8 cellular contexts compared by ENCODE assay signal in genomic region chr11:120929664-120930154, GRCh38.
A peak's percentile ranks its signal among the peaks of the same experiment; 100 is the strongest.
DNase-seq lines count a peak whose midpoint lies in the region; ATAC-seq and TF ChIP-seq lines count a peak whose summit lies in the region.

No MANE protein-coding gene starts in this region.

- H3K36me3 ChIP-seq in SJCRH30 = no peaks in the 10 kb centered on the region
- H3K36me3 ChIP-seq in liver (ENCODE audit: control insufficient read depth in 4 of 4, insufficient read depth in 3 of 4, low read depth in 1 of 4, low read length in 3 of 4) = no peaks in the 10 kb centered on the region

- H3K9ac ChIP-seq in liver (ENCODE audit: low read depth in 1 of 2, low read length in 2 of 2) = no peak overlapping the region

- H3K4me1 ChIP-seq in SJCRH30 (no peaks in the 10 kb centered on the region), liver (ENCODE audit: control insufficient read depth in 4 of 4, insufficient read depth in 4 of 4, low read length in 3 of 4) (no peaks in the 10 kb centered on the region)

- H3K27ac ChIP-seq in SJCRH30 = no peak overlapping the region
- H3K27ac ChIP-seq in liver (ENCODE audit: low read depth in 1 of 2, low read length in 2 of 2) = no peak overlapping the region

- H3K9me3 ChIP-seq in SJCRH30 (replicated peaks) = no peaks in the 10 kb centered on the region
- no peaks in the 10 kb centered on the region for H3K9me3 ChIP-seq in liver (ENCODE audit: control insufficient read depth in 4 of 4, low read length in 3 of 4)

- H3K4me3 ChIP-seq in SJCRH30 = no peak overlapping the region
- no peak overlapping the region for H3K4me3 ChIP-seq in liver (ENCODE audit: low read depth in 1 of 3, low read length in 3 of 3)

- in situ Hi-C loops in G401 (cut with HindIII; ENCODE audit: low sequenced_read_pairs) (no loop called here), T47D (cut with HindIII; ENCODE audit: low pct_unique_long_range_greater_than_20kb, low sequenced_read_pairs) (no loop called here)

- TF ChIP-seq RAD21 in liver (IDR thresholded peaks at IDR 0.05) = peak; percentile 58 to 75

- no peaks in the 10 kb centered on the region for H3K27me3 ChIP-seq in SJCRH30
- H3K27me3 ChIP-seq in liver (ENCODE audit: control insufficient read depth in 4 of 4, insufficient read depth in 4 of 4, low read length in 3 of 4) = no peaks in the 10 kb centered on the region

- 36% methylated on average over 13 of the region's 13 CpGs for WGBS in liver

- DNase-seq in G401 (ENCODE audit: low spot score) (peak; percentile 19), HuH-7 (ENCODE audit: low spot score) (peak; percentile 74), SJCRH30 (peak; percentile 10 to 59), T47D (ENCODE audit: low read depth in 1 of 2, low spot score in 1 of 2) (peak; percentile 68 to 86), epidermal melanocyte (ENCODE audit: insufficient read length, low spot score) (no peak)
- DNase-seq in stimulated activated naive CD8-positive, alpha-beta T cell treated with anti-CD3 and anti-CD28 coated beads, Interleukin-15, Interleukin-2, amounts not matched to agents 100 U/mL and 50 U/mL, for 24 hours = peak; percentile 57

- TF ChIP-seq CTCF in liver (IDR thresholded peaks at IDR 0.05; ENCODE audit: low read depth, low read length, missing input control) = peak; percentile 52

- peak; percentile 49 for ATAC-seq in stimulated activated naive CD8-positive, alpha-beta T cell treated with anti-CD3 and anti-CD28 coated beads, Interleukin-15, Interleukin-2, amounts not matched to agents 100 U/mL and 50 U/mL, for 24 hours
- ATAC-seq in HG02763 (IDR thresholded peaks at IDR 0.05; ENCODE audit: unreplicated experiment) = no peak

TF ChIP-seq in liver, 16 proteins besides CTCF, POLR2A, EP300 and RAD21:
- TF ChIP-seq TAF1 (conservative IDR thresholded peaks at IDR 0.05) (no peak), HNF4G (IDR thresholded peaks at IDR 0.05) (no peak), FOXA1 (IDR thresholded peaks at IDR 0.05) (no peak), NR2F2 (IDR thresholded peaks at IDR 0.05) (no peak), FOXA2 (IDR thresholded peaks at IDR 0.05) (no peak)
TF ChIP-seq in liver: peak in this region for 0.
